In the genomic region with DNA sequence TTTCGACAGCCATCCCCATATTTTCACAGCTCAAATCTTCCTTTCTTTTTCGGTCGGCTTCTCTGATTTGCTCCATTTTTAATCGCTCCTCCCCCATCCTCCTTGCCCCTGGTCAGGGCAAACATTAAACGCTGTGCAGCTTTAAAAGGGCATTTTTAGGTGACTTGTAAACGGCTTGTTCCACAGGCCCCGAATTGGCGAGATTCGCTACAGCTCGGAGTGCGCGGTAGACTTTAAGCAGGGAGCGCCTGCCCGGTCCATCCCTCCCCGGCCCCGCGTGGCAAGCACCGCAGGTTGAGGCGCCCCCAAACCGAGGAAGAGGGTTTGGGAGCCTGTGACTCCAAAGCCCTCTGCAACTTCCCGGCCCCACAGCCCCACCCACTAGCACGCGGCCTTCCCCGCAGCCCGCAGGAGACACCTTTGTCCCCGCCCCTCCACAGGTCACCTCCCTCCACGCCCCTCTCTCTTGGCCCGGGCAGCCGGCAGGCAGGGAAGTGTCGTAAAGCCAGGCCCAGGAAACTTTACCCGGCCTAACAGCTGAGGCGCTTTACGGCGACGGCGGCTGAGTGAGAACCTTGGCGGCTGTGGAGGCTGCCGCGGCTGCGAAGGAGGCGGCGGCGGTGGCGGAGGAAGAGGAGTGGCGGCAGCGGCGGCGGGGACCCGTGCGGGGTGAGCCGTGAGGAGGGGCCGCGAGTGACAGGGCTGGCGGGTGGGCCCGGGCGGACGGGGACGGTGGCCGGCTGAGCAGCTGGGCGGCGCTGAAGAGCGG, we compare ENCODE assay signal across 1 cellular context.
TF ChIP-seq lines count a peak whose summit lies in the region.

TSS of gene NAA30 (plus strand) at position 550 of the 769 bp plus-strand sequence. CDS start 372 bp downstream, outside the sequence.

TF ChIP-seq in WTC11, 78 proteins besides CTCF, POLR2A, EP300 and RAD21 (continued from another document):
- TF ChIP-seq MAX (CRISPR knock-in tag; IDR thresholded peaks at IDR 0.05) (peak; percentile 18; the same call in 1 of the 2 replicates), ZMAT4 (CRISPR knock-in tag; IDR thresholded peaks at IDR 0.05) (no peak), ZBTB43 (CRISPR knock-in tag; IDR thresholded peaks at IDR 0.05) (0 out of 2 replicates have a peak, but pooled peaks have one; percentile 70), TCF7 (CRISPR knock-in tag; IDR thresholded peaks at IDR 0.05; ENCODE audit: low read depth) (no peak), ZNF423 (CRISPR knock-in tag; IDR thresholded peaks at IDR 0.05) (no peak), ZBTB21 (CRISPR knock-in tag; IDR thresholded peaks at IDR 0.05; ENCODE audit: borderline replicate concordance) (peak; percentile 75; the same call in 1 of the 2 replicates), TEAD4 (CRISPR knock-in tag; IDR thresholded peaks at IDR 0.05) (no peak)
- TF ChIP-seq, protein P1, sequence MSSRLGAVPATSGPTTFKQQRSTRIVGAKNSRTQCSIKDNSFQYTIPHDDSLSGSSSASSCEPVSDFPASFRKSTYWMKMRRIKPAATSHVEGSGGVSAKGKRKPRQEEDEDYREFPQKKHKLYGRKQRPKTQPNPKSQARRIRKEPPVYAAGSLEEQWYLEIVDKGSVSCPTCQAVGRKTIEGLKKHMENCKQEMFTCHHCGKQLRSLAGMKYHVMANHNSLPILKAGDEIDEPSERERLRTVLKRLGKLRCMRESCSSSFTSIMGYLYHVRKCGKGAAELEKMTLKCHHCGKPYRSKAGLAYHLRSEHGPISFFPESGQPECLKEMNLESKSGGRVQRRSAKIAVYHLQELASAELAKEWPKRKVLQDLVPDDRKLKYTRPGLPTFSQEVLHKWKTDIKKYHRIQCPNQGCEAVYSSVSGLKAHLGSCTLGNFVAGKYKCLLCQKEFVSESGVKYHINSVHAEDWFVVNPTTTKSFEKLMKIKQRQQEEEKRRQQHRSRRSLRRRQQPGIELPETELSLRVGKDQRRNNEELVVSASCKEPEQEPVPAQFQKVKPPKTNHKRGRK (CRISPR knock-in tag; IDR thresholded peaks at IDR 0.05; ENCODE audit: borderline replicate concordance), result no peak
- TF ChIP-seq, protein P2, sequence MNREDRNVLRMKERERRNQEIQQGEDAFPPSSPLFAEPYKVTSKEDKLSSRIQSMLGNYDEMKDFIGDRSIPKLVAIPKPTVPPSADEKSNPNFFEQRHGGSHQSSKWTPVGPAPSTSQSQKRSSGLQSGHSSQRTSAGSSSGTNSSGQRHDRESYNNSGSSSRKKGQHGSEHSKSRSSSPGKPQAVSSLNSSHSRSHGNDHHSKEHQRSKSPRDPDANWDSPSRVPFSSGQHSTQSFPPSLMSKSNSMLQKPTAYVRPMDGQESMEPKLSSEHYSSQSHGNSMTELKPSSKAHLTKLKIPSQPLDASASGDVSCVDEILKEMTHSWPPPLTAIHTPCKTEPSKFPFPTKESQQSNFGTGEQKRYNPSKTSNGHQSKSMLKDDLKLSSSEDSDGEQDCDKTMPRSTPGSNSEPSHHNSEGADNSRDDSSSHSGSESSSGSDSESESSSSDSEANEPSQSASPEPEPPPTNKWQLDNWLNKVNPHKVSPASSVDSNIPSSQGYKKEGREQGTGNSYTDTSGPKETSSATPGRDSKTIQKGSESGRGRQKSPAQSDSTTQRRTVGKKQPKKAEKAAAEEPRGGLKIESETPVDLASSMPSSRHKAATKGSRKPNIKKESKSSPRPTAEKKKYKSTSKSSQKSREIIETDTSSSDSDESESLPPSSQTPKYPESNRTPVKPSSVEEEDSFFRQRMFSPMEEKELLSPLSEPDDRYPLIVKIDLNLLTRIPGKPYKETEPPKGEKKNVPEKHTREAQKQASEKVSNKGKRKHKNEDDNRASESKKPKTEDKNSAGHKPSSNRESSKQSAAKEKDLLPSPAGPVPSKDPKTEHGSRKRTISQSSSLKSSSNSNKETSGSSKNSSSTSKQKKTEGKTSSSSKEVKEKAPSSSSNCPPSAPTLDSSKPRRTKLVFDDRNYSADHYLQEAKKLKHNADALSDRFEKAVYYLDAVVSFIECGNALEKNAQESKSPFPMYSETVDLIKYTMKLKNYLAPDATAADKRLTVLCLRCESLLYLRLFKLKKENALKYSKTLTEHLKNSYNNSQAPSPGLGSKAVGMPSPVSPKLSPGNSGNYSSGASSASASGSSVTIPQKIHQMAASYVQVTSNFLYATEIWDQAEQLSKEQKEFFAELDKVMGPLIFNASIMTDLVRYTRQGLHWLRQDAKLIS (CRISPR knock-in tag; IDR thresholded peaks at IDR 0.05; ENCODE audit: borderline replicate concordance), result no peak
- TF ChIP-seq, protein P3, sequence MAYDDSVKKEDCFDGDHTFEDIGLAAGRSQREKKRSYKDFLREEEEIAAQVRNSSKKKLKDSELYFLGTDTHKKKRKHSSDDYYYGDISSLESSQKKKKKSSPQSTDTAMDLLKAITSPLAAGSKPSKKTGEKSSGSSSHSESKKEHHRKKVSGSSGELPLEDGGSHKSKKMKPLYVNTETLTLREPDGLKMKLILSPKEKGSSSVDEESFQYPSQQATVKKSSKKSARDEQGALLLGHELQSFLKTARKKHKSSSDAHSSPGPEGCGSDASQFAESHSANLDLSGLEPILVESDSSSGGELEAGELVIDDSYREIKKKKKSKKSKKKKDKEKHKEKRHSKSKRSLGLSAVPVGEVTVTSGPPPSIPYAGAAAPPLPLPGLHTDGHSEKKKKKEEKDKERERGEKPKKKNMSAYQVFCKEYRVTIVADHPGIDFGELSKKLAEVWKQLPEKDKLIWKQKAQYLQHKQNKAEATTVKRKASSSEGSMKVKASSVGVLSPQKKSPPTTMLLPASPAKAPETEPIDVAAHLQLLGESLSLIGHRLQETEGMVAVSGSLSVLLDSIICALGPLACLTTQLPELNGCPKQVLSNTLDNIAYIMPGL (CRISPR knock-in tag; IDR thresholded peaks at IDR 0.05), result 0 out of 2 replicates have a peak, but pooled peaks have one; percentile 78
- TF ChIP-seq, protein P4, sequence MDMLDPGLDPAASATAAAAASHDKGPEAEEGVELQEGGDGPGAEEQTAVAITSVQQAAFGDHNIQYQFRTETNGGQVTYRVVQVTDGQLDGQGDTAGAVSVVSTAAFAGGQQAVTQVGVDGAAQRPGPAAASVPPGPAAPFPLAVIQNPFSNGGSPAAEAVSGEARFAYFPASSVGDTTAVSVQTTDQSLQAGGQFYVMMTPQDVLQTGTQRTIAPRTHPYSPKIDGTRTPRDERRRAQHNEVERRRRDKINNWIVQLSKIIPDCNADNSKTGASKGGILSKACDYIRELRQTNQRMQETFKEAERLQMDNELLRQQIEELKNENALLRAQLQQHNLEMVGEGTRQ (CRISPR knock-in tag; IDR thresholded peaks at IDR 0.05), result peak; percentile 12
